In genomic region chr2:39504790-39505335, GRCh38 we compare ENCODE assay signal across 10 cellular contexts.
DNase-seq lines count a peak whose midpoint lies in the region; ATAC-seq and TF ChIP-seq lines count a peak whose summit lies in the region.
"Had no signal": no experiment of that assay in that cellular context is flagged by ENCODE, and none has a peak within 500 bp of the region (broad histone marks: within the 10 kb centered on the region; RNA-seq: fewer than 3 reads in every experiment).

No MANE protein-coding gene starts in this region.

- no peak overlapping the region for H3K4me3 Mint-ChIP-seq in activated naive CD4-positive, alpha-beta T cell treated with anti-CD3 and anti-CD28 coated beads for 36 hours
- no peak overlapping the region for H3K4me3 Mint-ChIP-seq in activated CD8-positive, alpha-beta T cell treated with anti-CD3 and anti-CD28 coated beads for 36 hours
- H3K4me3 Mint-ChIP-seq: CD4-positive, alpha-beta T cell had no signal

- no peak for ATAC-seq in activated CD8-positive, alpha-beta T cell treated with anti-CD3 and anti-CD28 coated beads for 36 hours

- no peaks in the 10 kb centered on the region for H3K27me3 ChIP-seq in osteoblast (ENCODE audit: insufficient read depth, low read length)

- H3K4me2 ChIP-seq in osteoblast (ENCODE audit: insufficient read depth, low read length), result peak overlapping the region; percentile 38

- no peaks in the 10 kb centered on the region for H3K36me3 ChIP-seq in osteoblast (ENCODE audit: insufficient read depth, low read length)

- H3K27ac ChIP-seq in RWPE1 (no peak overlapping the region), osteoblast (ENCODE audit: low read depth, low read length) (peak overlapping the region; percentile 70)

- H3K36me3 Mint-ChIP-seq in activated naive CD4-positive, alpha-beta T cell treated with anti-CD3 and anti-CD28 coated beads for 36 hours (ENCODE audit: low read depth), result no peaks in the 10 kb centered on the region
- H3K36me3 Mint-ChIP-seq in activated CD8-positive, alpha-beta T cell treated with anti-CD3 and anti-CD28 coated beads for 36 hours (ENCODE audit: low read depth), result no peaks in the 10 kb centered on the region

- intact Hi-C loops in activated naive CD4-positive, alpha-beta T cell treated with anti-CD3 and anti-CD28 coated beads for 36 hours (cut with micrococcal nuclease), result no loop called here
- intact Hi-C loops in activated CD8-positive, alpha-beta T cell treated with anti-CD3 and anti-CD28 coated beads for 36 hours (cut with micrococcal nuclease), result no loop called here

- CTCF ChIA-PET in RWPE1 (lab: Yijun Ruan, JAX), result no interaction called here
- CTCF ChIA-PET in activated naive CD4-positive, alpha-beta T cell treated with anti-CD3 and anti-CD28 coated beads for 36 hours (lab: Charles Lee), result no interaction called here
- CTCF ChIA-PET in activated CD8-positive, alpha-beta T cell treated with anti-CD3 and anti-CD28 coated beads for 36 hours (lab: Charles Lee), result no interaction called here

- DNase-seq in AG10803 (ENCODE audit: low read depth) (peak; percentile 93), RWPE1 (ENCODE audit: low spot score) (peak; percentile 32), fibroblast of the conjunctiva (ENCODE audit: low read depth) (peak; percentile 59), osteoblast (ENCODE audit: insufficient read length, low spot score, missing footprints) (no peak), GDM1 (lab: John Stamatoyannopoulos, UW) (no peak), SW480 (ENCODE audit: low spot score) (no peak)
- DNase-seq in activated naive CD4-positive, alpha-beta T cell treated with anti-CD3 and anti-CD28 coated beads for 36 hours, result no peak
- DNase-seq in activated CD8-positive, alpha-beta T cell treated with anti-CD3 and anti-CD28 coated beads for 36 hours, result no peak
- DNase-seq: activated CD8-positive, alpha-beta memory T cell treated with anti-CD3 and anti-CD28 coated beads for 24 hours; CD4-positive, alpha-beta T cell had no signal

- H3K79me2 ChIP-seq in osteoblast (ENCODE audit: insufficient read depth, low read length), result no peaks in the 10 kb centered on the region

- H3K4me1 Mint-ChIP-seq in activated naive CD4-positive, alpha-beta T cell treated with anti-CD3 and anti-CD28 coated beads for 36 hours (ENCODE audit: low read depth), result no peaks in the 10 kb centered on the region
- no peaks in the 10 kb centered on the region for H3K4me1 Mint-ChIP-seq in activated CD8-positive, alpha-beta T cell treated with anti-CD3 and anti-CD28 coated beads for 36 hours (ENCODE audit: low read depth)

- POLR2A ChIA-PET in RWPE1 (lab: Yijun Ruan, JAX; ENCODE audit: low non-redundant PET), result no interaction called here
- POLR2A ChIA-PET in activated CD8-positive, alpha-beta T cell treated with anti-CD3 and anti-CD28 coated beads for 36 hours (lab: Charles Lee), result no interaction called here

- H2AFZ ChIP-seq in osteoblast (ENCODE audit: low read length), result no peak overlapping the region

- H4K20me1 ChIP-seq in osteoblast (ENCODE audit: insufficient read depth, low read length), result no peaks in the 10 kb centered on the region

- H3K4me3 ChIP-seq in AG10803 (ENCODE audit: low read length) (no peak overlapping the region), osteoblast (ENCODE audit: insufficient read depth, low read length) (no peak overlapping the region)

- no peaks in the 10 kb centered on the region for H3K9me3 ChIP-seq in osteoblast (ENCODE audit: low read depth, low read length)

- peaks cover 12% of the 10 kb centered on the region for H3K27me3 Mint-ChIP-seq in activated naive CD4-positive, alpha-beta T cell treated with anti-CD3 and anti-CD28 coated beads for 36 hours (ENCODE audit: low read depth)
- peaks cover 24% of the 10 kb centered on the region for H3K27me3 Mint-ChIP-seq in activated CD8-positive, alpha-beta T cell treated with anti-CD3 and anti-CD28 coated beads for 36 hours

- H3K27ac Mint-ChIP-seq in activated naive CD4-positive, alpha-beta T cell treated with anti-CD3 and anti-CD28 coated beads for 36 hours, result no peak overlapping the region
- H3K27ac Mint-ChIP-seq in activated CD8-positive, alpha-beta T cell treated with anti-CD3 and anti-CD28 coated beads for 36 hours, result no peak overlapping the region
- H3K27ac Mint-ChIP-seq: CD4-positive, alpha-beta T cell had no signal

- H3K9me3 Mint-ChIP-seq in activated naive CD4-positive, alpha-beta T cell treated with anti-CD3 and anti-CD28 coated beads for 36 hours, result no peaks in the 10 kb centered on the region
- peaks cover 2% of the 10 kb centered on the region for H3K9me3 Mint-ChIP-seq in activated CD8-positive, alpha-beta T cell treated with anti-CD3 and anti-CD28 coated beads for 36 hours
- H3K9me3 Mint-ChIP-seq: CD4-positive, alpha-beta T cell had no signal

- TF ChIP-seq CTCF in AG10803 (conservative IDR thresholded peaks at IDR 0.05; ENCODE audit: low read length), result no peak
- TF ChIP-seq CTCF in RWPE1 (conservative IDR thresholded peaks at IDR 0.05; ENCODE audit: low read depth), result no peak
- TF ChIP-seq CTCF in osteoblast (IDR thresholded peaks at IDR 0.05; ENCODE audit: extremely low read depth, low read depth, low read length), result no peak
- TF ChIP-seq CTCF in activated CD8-positive, alpha-beta T cell treated with anti-CD3 and anti-CD28 coated beads for 36 hours (IDR thresholded peaks at IDR 0.05), result no peak

- peaks cover 42% of the 10 kb centered on the region for H3K4me1 ChIP-seq in osteoblast (ENCODE audit: insufficient read depth, low read length)

Comparison
In these comparisons a context has a peak if more than half of its experiments do, and no peak if none do; other contexts are left out.
1. DNase-seq: peak in AG10803 (single experiment), RWPE1 (single experiment) and fibroblast of the conjunctiva (single experiment); none in osteoblast (single experiment), activated naive CD4-positive, alpha-beta T cell treated with anti-CD3 and anti-CD28 coated beads for 36 hours (single experiment), GDM1 (single experiment), SW480 (single experiment) and activated CD8-positive, alpha-beta T cell treated with anti-CD3 and anti-CD28 coated beads for 36 hours (single experiment).